In the genomic region with DNA sequence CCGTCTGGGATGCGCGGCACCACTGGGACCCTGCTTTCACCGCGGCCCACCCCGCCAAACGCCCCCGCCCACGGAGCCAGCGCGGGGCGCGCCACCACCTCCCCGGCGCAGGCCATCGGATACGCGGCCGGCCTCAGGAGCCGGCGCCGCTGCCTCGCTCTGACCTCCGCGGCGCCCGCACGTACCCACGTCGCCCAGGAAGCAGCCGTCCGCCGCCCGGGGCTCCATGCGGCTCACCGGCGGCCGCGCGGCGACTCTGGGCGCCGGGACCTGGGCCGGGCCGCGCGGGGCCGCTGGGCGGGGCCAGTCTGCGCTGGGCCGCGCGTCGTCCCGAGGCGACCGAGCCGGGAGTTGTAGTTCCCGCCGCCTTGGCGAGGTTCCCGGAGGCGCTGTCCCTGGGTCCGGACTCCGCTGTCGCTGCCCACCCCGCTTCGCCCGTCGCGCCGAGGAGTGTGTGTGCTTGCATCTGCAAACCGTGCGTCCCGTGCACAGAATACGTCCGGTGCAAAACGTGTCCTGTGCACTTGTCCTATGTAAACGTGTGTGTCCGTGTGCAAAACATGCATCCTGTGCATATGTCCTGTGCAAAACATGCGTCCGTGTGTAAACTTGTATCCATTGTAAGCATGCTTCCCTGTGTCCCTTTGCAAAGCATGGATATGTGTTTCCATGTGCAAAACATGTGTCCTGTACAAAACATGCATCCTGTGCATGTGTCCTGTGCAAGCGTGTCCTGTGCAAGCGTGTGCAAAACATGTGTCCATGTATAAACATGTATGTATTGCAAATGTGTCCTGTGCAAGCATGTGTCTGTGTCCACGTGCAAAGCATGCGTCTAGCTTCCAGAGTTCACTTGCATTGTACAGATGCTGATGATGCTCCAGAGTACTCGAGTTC, we compare ENCODE assay signal across 1 cellular context.
A peak's percentile ranks its signal among the peaks of the same experiment; 100 is the strongest.
TF ChIP-seq lines count a peak whose summit lies in the region.

A gene with protein sequence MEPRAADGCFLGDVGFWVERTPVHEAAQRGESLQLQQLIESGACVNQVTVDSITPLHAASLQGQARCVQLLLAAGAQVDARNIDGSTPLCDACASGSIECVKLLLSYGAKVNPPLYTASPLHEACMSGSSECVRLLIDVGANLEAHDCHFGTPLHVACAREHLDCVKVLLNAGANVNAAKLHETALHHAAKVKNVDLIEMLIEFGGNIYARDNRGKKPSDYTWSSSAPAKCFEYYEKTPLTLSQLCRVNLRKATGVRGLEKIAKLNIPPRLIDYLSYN (minus strand): TSS at position 272 of the 897 bp plus-strand sequence. CDS start 44 bp downstream, at position 228.

TF ChIP-seq in K562, 482 proteins besides CTCF, POLR2A, EP300 and RAD21 (continued from another document):
- TF ChIP-seq CBFA2T2 (conservative IDR thresholded peaks at IDR 0.05): no peak
- TF ChIP-seq CC2D1A (IDR thresholded peaks at IDR 0.05): no peak
- no peak for TF ChIP-seq ARHGAP35 (IDR thresholded peaks at IDR 0.05; ENCODE audit: partially characterized antibody)
- TF ChIP-seq ZBTB43 (CRISPR knock-in tag; IDR thresholded peaks at IDR 0.05): 0 out of 2 replicates have a peak, but pooled peaks have one; percentile 58
- TF ChIP-seq ILK (tag; IDR thresholded peaks at IDR 0.05; ENCODE audit: borderline replicate concordance, low read depth): no peak
- no peak for TF ChIP-seq NFATC3 (IDR thresholded peaks at IDR 0.05)
